26 cellular contexts compared by ENCODE assay signal in the genomic region with DNA sequence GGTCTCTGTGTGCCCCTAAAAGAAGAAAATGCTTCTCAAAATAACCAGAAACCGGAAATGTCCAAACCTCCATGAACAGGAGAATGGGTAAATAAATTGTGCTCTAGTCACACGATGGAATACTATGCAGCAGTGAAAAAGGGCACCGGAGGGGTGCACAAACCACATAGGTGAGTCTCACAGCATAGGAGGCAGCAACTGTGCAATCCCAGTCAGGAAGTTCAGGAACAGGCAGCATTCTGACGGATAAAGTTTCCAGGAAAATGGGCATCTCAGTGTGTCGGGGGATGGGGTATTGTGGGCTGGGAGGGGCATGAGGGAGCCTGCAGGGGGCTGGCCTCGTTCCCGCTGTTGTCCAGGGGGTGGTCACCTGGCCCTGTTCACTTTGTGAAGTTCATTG.
"Had no signal": no experiment of that assay in that cellular context is flagged by ENCODE, and none has a peak within 500 bp of the region (broad histone marks: within the 10 kb centered on the region; RNA-seq: fewer than 3 reads in every experiment).

No MANE protein-coding gene starts in this region.

- H3K79me2 ChIP-seq: hepatocyte, parathyroid adenoma had no signal

- H3K27me3 ChIP-seq: right lobe of liver, testis, thyroid gland, upper lobe of left lung, vagina had no signal

- H3K4me3 ChIP-seq: hepatocyte, left ventricle myocardium inferior, lung, mucosa of descending colon, psoas muscle, right lobe of liver, smooth muscle cell, testis, thyroid gland, transverse colon, upper lobe of left lung, vagina had no signal

- H3K9ac ChIP-seq: parathyroid adenoma had no signal

- DNase-seq: islet precursor cell; left ventricle myocardium inferior; midbrain; mucosa of descending colon; nucleus accumbens; psoas muscle; right lobe of liver; stimulated activated CD4-positive, alpha-beta T cell treated with anti-CD3 and anti-CD28 coated beads, Interleukin-1b, Interleukin-23, amount 100 ng/mL, for 48 hours; stimulated activated CD4-positive, alpha-beta T cell treated with anti-CD3 and anti-CD28 coated beads, Interleukin-2, amount 100 ng/mL, for 48 hours; stimulated activated CD4-positive, alpha-beta T cell treated with anti-CD3 and anti-CD28 coated beads, Interleukin-4, amount 100 ng/mL, for 4 hours; stimulated activated CD8-positive, alpha-beta memory T cell treated with anti-CD3 and anti-CD28 coated beads, Interleukin-4, amount 100 ng/mL, for 48 hours; stimulated activated naive CD4-positive, alpha-beta T cell treated with Interleukin-2 at 50 U/mL for 16 hours; stimulated activated naive CD8-positive, alpha-beta T cell treated with anti-CD3 and anti-CD28 coated beads, Interleukin-15, amount 100 ng/mL, for 72 hours; substantia nigra; testis; thyroid gland; transverse colon; upper lobe of left lung had no signal

- H3K27ac ChIP-seq: hepatocyte, left ventricle myocardium inferior, parathyroid adenoma, psoas muscle, right lobe of liver, testis, thyroid gland, transverse colon, upper lobe of left lung, vagina had no signal

- H3K36me3 ChIP-seq: left ventricle myocardium inferior, right lobe of liver, thyroid gland, transverse colon, upper lobe of left lung, vagina had no signal

- H3K4me2 ChIP-seq: hepatocyte, smooth muscle cell had no signal

- H3K27ac Mint-ChIP-seq: naive thymus-derived CD4-positive, alpha-beta T cell; natural killer cell treated with Interleukin-12 subunit alpha and Interleukin-12 subunit beta and Interleukin-15 and Interleukin-18, amount 100 ng/mL, for 72 hours; stimulated activated memory B cell treated with anti-CD40 and anti-IgM and Interleukin-4, amounts not matched to agents 10 μg/mL and 1 μg/mL and 100 μg/mL, for 72 hours; stimulated activated naive CD8-positive, alpha-beta T cell treated with anti-CD3 and anti-CD28 coated beads, Interleukin-15, amount 100 ng/mL, for 72 hours had no signal

- H2AFZ ChIP-seq: hepatocyte, parathyroid adenoma had no signal

- H3K4me3 Mint-ChIP-seq: naive thymus-derived CD4-positive, alpha-beta T cell; natural killer cell treated with Interleukin-12 subunit alpha and Interleukin-12 subunit beta and Interleukin-15 and Interleukin-18, amount 100 ng/mL, for 72 hours; stimulated activated memory B cell treated with anti-CD40 and anti-IgM and Interleukin-4, amounts not matched to agents 10 μg/mL and 1 μg/mL and 100 μg/mL, for 72 hours; stimulated activated naive CD8-positive, alpha-beta T cell treated with anti-CD3 and anti-CD28 coated beads, Interleukin-15, amount 100 ng/mL, for 72 hours had no signal

- H3K4me1 ChIP-seq: left ventricle myocardium inferior, parathyroid adenoma, psoas muscle, right lobe of liver, testis, thyroid gland, transverse colon, upper lobe of left lung, vagina had no signal

- H3K9me3 ChIP-seq: mucosa of descending colon, psoas muscle, right lobe of liver, testis, thyroid gland, transverse colon, vagina had no signal

- H3K4me1 Mint-ChIP-seq: naive thymus-derived CD4-positive, alpha-beta T cell; stimulated activated memory B cell treated with anti-CD40 and anti-IgM and Interleukin-4, amounts not matched to agents 10 μg/mL and 1 μg/mL and 100 μg/mL, for 72 hours; stimulated activated naive CD8-positive, alpha-beta T cell treated with anti-CD3 and anti-CD28 coated beads, Interleukin-15, amount 100 ng/mL, for 72 hours had no signal

- H3K9me3 Mint-ChIP-seq: natural killer cell treated with Interleukin-12 subunit alpha and Interleukin-12 subunit beta and Interleukin-15 and Interleukin-18, amount 100 ng/mL, for 72 hours had no signal

- H3K36me3 Mint-ChIP-seq: natural killer cell treated with Interleukin-12 subunit alpha and Interleukin-12 subunit beta and Interleukin-15 and Interleukin-18, amount 100 ng/mL, for 72 hours; stimulated activated memory B cell treated with anti-CD40 and anti-IgM and Interleukin-4, amounts not matched to agents 10 μg/mL and 1 μg/mL and 100 μg/mL, for 72 hours had no signal

- ATAC-seq: mucosa of descending colon; naive thymus-derived CD4-positive, alpha-beta T cell; natural killer cell treated with Interleukin-12 subunit alpha and Interleukin-12 subunit beta and Interleukin-15 and Interleukin-18, amount 100 ng/mL, for 72 hours; psoas muscle; right lobe of liver; stimulated activated memory B cell treated with anti-CD40 and anti-IgM and Interleukin-4, amounts not matched to agents 10 μg/mL and 1 μg/mL and 100 μg/mL, for 72 hours; stimulated activated naive CD8-positive, alpha-beta T cell treated with anti-CD3 and anti-CD28 coated beads, Interleukin-15, amount 100 ng/mL, for 72 hours had no signal
